Comparison of ENCODE assay signal across 15 cellular contexts in genomic region chr12:113794774-113795173, GRCh38.
"Had no signal": no experiment of that assay in that cellular context is flagged by ENCODE, and none has a peak within 500 bp of the region (broad histone marks: within the 10 kb centered on the region; RNA-seq: fewer than 3 reads in every experiment).

No MANE protein-coding gene starts in this region.

- H3K4me1 Mint-ChIP-seq: activated B cell treated with CpG ODN at 0.5 μM for 24 hours; activated CD4-positive, alpha-beta T cell treated with anti-CD3 and anti-CD28 coated beads, Interleukin-2, amount 10 ng/mL, durations not matched to agents 24 days and 14 days; activated naive CD4-positive, alpha-beta T cell treated with anti-CD3 and anti-CD28 coated beads, Interleukin-2, amount 50 U/mL, for 24 hours had no signal

- H3K4me3 Mint-ChIP-seq: activated B cell treated with CpG ODN at 0.5 μM for 24 hours; activated CD4-positive, alpha-beta T cell treated with anti-CD3 and anti-CD28 coated beads, Interleukin-2, amount 10 ng/mL, durations not matched to agents 24 days and 14 days; activated naive CD4-positive, alpha-beta T cell treated with anti-CD3 and anti-CD28 coated beads, Interleukin-2, amount 50 U/mL, for 24 hours; effector memory CD8-positive, alpha-beta T cell; natural killer cell treated with Interleukin-12 subunit alpha and Interleukin-12 subunit beta and Interleukin-15 and Interleukin-18, amount 100 ng/mL, for 72 hours had no signal

- FAIRE-seq: kidney had no signal

- H3K27ac Mint-ChIP-seq: activated B cell treated with CpG ODN at 0.5 μM for 24 hours; activated CD4-positive, alpha-beta T cell treated with anti-CD3 and anti-CD28 coated beads, Interleukin-2, amount 10 ng/mL, durations not matched to agents 24 days and 14 days; activated naive CD4-positive, alpha-beta T cell treated with anti-CD3 and anti-CD28 coated beads, Interleukin-2, amount 50 U/mL, for 24 hours; effector memory CD8-positive, alpha-beta T cell; natural killer cell treated with Interleukin-12 subunit alpha and Interleukin-12 subunit beta and Interleukin-15 and Interleukin-18, amount 100 ng/mL, for 72 hours had no signal

- DNase-seq: activated B cell treated with CpG ODN at 0.5 μM for 24 hours; activated CD4-positive, alpha-beta T cell treated with anti-CD3 and anti-CD28 coated beads, Interleukin-2, amount 10 ng/mL, durations not matched to agents 24 days and 14 days; body of pancreas; effector memory CD8-positive, alpha-beta T cell; gastrocnemius medialis; kidney; left ventricle myocardium superior; mesenchymal stem cell; stimulated activated CD4-positive, alpha-beta T cell treated with anti-CD3 and anti-CD28 coated beads, Interleukin-12 subunit alpha, Interleukin-12 subunit beta, amount 100 ng/mL, for 4 hours; stimulated activated CD4-positive, alpha-beta T cell treated with anti-CD3 and anti-CD28 coated beads, Interleukin-2, amount 100 ng/mL, for 48 hours; stimulated activated naive CD4-positive, alpha-beta T cell treated with Interleukin-2 at 50 U/mL for 16 hours; T1000; upper lobe of left lung had no signal

- H3K36me3 Mint-ChIP-seq: natural killer cell treated with Interleukin-12 subunit alpha and Interleukin-12 subunit beta and Interleukin-15 and Interleukin-18, amount 100 ng/mL, for 72 hours had no signal

- H3K27me3 Mint-ChIP-seq: activated B cell treated with CpG ODN at 0.5 μM for 24 hours; activated naive CD4-positive, alpha-beta T cell treated with anti-CD3 and anti-CD28 coated beads, Interleukin-2, amount 50 U/mL, for 24 hours; effector memory CD8-positive, alpha-beta T cell had no signal
